In the genomic region with DNA sequence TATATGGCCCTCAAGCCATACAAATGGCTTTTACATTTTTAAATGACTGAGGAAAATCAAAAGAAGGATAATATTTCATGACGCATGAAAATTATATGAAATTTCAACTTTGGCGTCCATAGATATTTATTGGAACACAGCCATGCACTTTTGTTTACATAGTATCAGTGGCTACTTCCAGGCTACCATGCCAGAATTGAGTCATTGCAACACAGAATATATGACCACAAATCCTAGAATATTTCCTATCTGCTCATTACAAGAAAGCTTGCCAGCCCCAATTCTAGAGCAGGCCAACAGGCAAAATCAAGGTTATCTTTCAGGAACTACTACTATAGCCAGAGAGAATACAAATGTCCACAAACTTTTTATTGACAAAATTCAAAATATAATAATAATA, we compare ENCODE assay signal across 18 cellular contexts. TPM values are rescaled to one million over a fixed set of nuclear protein-coding genes. Genes with fewer than 3 reads are reported as not detected.
A peak's percentile ranks its signal among the peaks of the same experiment; 100 is the strongest.
DNase-seq lines count a peak whose midpoint lies in the region; ATAC-seq and TF ChIP-seq lines count a peak whose summit lies in the region.
"Had no signal": no experiment of that assay in that cellular context is flagged by ENCODE, and none has a peak within 500 bp of the region (broad histone marks: within the 10 kb centered on the region; RNA-seq: fewer than 3 reads in every experiment).

No MANE protein-coding gene starts in this region.

- H3K36me3 ChIP-seq in urinary bladder (ENCODE audit: insufficient read depth): no peaks in the 10 kb centered on the region
- H3K36me3 ChIP-seq: BLaER1, left ventricle myocardium inferior, ovary, SJSA1 had no signal

- ATAC-seq in HG02588 (IDR thresholded peaks at IDR 0.05; ENCODE audit: unreplicated experiment) (no peak), Right ventricle myocardium superior (ENCODE audit: poor library complexity) (no peak)

- peaks cover 2% of the 10 kb centered on the region for H3K4me1 ChIP-seq in urinary bladder (ENCODE audit: insufficient read depth)
- H3K4me1 ChIP-seq: BLaER1 had no signal

- H3K4me3 ChIP-seq in cardiac fibroblast (replicated peaks in 1 of 2; ENCODE audit: low read depth in 2 of 2, low read length in 2 of 2) (no peak overlapping the region), urinary bladder (ENCODE audit: low read depth, low read length) (no peak overlapping the region)
- H3K4me3 ChIP-seq: BLaER1, GM23248, ovary, SJSA1 had no signal

- 46% methylated on average over 2 of the region's 2 CpGs for WGBS in urinary bladder

- peak overlapping the region; percentile 46 for H3K27ac ChIP-seq in urinary bladder (ENCODE audit: low read depth)
- H3K27ac ChIP-seq: 22Rv1, BLaER1, GM23248, SJSA1 had no signal

- intact Hi-C loops in Right ventricle myocardium superior (cut with DNase I): no loop called here

- peak; percentile 29 for DNase-seq in NCI-H2029 (lab: John Stamatoyannopoulos, UW)
- no peak for DNase-seq in NCI-H2029 treated with DMSO at 0.1 percent for 48 hours (lab: John Stamatoyannopoulos, UW)
- DNase-seq in cardiac fibroblast (ENCODE audit: low read depth in 2 of 2): peak; percentile 71 to 77
- DNase-seq in myocyte (ENCODE audit: low read depth): peak; percentile 41
- no peak for DNase-seq in Right ventricle myocardium superior
- DNase-seq in DMS 273 treated with DMSO at 0.1 percent for 48 hours (lab: John Stamatoyannopoulos, UW): no peak
- DNase-seq: activated CD8-positive, alpha-beta memory T cell treated with anti-CD3 and anti-CD28 coated beads for 24 hours; NCI-H1694 treated with DMSO at 0.1 percent for 48 hours; small intestine; T-helper 9 cell had no signal

- TF ChIP-seq CTCF in cardiac fibroblast (IDR thresholded peaks at IDR 0.05; ENCODE audit: low read depth, low read length): no peak

RNA-seq across cellular contexts. Expression of gene AFAP1L2, which starts 29.2 kb away (rescaled TPM):
- total RNA-seq in myocyte (0.45 and 4.8 TPM in 2 replicates), urinary bladder (32.6 TPM), Right ventricle myocardium superior (5.3 TPM)
- 0.21 TPM for polyA plus RNA-seq in myocyte (2012)
- 9.1 TPM for polyA plus RNA-seq in urinary bladder
- total RNA-seq: GM23248 had no signal
- polyA plus RNA-seq: GM23248 had no signal

Comparison
In these comparisons a context has a peak if more than half of its experiments do, and no peak if none do; other contexts are left out.
1. DNase-seq: peak in NCI-H2029 (single experiment), cardiac fibroblast (2 of 2) and myocyte (single experiment); none in NCI-H2029 treated with DMSO at 0.1 percent for 48 hours (single experiment), Right ventricle myocardium superior (single experiment) and DMS 273 treated with DMSO at 0.1 percent for 48 hours (single experiment).